ENCODE assay signal across 10 cellular contexts in the genomic region with DNA sequence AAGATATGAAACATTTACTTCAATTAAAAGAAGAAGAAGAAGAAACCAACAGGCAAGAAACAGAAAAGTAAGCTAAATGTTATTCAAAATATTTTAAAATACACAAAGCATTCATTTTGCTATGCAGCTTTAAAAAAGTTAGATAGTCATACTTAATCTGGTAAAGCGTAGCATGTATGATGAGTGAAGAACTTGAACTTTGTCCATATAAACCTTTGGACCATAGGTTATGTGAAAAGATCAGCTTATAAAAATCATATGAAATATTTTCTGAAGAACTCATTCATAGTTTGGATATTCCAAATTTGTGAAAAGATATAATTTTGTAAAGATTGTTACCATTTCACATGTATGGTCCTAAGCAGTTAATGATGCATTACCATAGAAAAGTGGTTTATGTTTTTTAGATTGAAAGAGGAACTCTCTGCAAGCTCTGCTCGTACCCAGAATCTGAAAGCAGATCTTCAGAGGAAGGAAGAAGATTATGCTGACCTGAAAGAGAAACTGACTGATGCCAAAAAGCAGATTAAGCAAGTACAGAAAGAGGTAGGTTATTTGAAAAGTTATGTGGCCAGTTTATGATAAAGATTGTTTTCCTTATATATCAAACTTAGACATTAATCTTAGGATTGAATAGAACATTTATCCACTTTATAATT. TPM values are rescaled to one million over a fixed set of nuclear protein-coding genes. Genes with fewer than 3 reads are reported as not detected.
DNase-seq lines count a peak whose midpoint lies in the region; ATAC-seq, FAIRE-seq and TF ChIP-seq lines count a peak whose summit lies in the region.
"Had no signal": no experiment of that assay in that cellular context is flagged by ENCODE, and none has a peak within 500 bp of the region (broad histone marks: within the 10 kb centered on the region; RNA-seq: fewer than 3 reads in every experiment).

No MANE protein-coding gene starts in this region.

- TF ChIP-seq CTCF in A673 (conservative IDR thresholded peaks at IDR 0.05; ENCODE audit: low read depth, low read length), result no peak
- TF ChIP-seq CTCF in tibial nerve (IDR thresholded peaks at IDR 0.05), result no peak

- intact Hi-C loops in naive thymus-derived CD4-positive, alpha-beta T cell (cut with micrococcal nuclease), result loop anchor here in 1 of 2 donors (2.0 kb wide), 1 partner anchor 38 kb away; a partner anchor contains a TSS
- intact Hi-C loops in A673 (cut with micrococcal nuclease; ENCODE audit: unreplicated experiment), result no loop called here

- peaks cover 0 to 47% (median 0%) of the 10 kb centered on the region in 7 donors for H3K4me1 Mint-ChIP-seq in naive thymus-derived CD4-positive, alpha-beta T cell

- BruUV-seq in A673 (replicated peaks; lab: Mats Ljungman, UMichigan), result no TSS peak

- no peaks in the 10 kb centered on the region for H3K27me3 ChIP-seq in naive thymus-derived CD4-positive, alpha-beta T cell (ENCODE audit: control insufficient read depth in 2 of 2, insufficient read depth in 2 of 2, low read length in 2 of 2)
- H3K27me3 ChIP-seq in A673 (replicated peaks; ENCODE audit: insufficient read depth, low read depth, low read length, poor library complexity), result no peaks in the 10 kb centered on the region
- H3K27me3 ChIP-seq in tibial nerve, result no peaks in the 10 kb centered on the region

- DNase-seq in SIG-M5 treated with dmso at 0.1 percent for 504 hours (lab: John Stamatoyannopoulos, UW; ENCODE audit: unreplicated experiment) (peak; percentile 39), SIG-M5 (lab: John Stamatoyannopoulos, UW) (no peak), Kasumi-1 (lab: John Stamatoyannopoulos, UW) (peak; percentile 70 to 84), A673 (ENCODE audit: low spot score) (no peak), frontal cortex (ENCODE audit: low spot score in 2 of 2) (no peak), tibial nerve (ENCODE audit: low spot score in 2 of 2) (no peak)
- no peak for DNase-seq in naive thymus-derived CD4-positive, alpha-beta T cell
- DNase-seq: 8988T; effector CD8-positive, alpha-beta T cell had no signal

- no peak for TF ChIP-seq POLR2A in tibial nerve (IDR thresholded peaks at IDR 0.05)

- POLR2A ChIA-PET in naive thymus-derived CD4-positive, alpha-beta T cell (lab: Charles Lee), result interaction anchor here (0.7 kb wide), 1 partner anchor 148 kb away, joined by 4 read pairs; no protein-coding TSS in a partner anchor
- POLR2A ChIA-PET in A673 (lab: Charles Lee; ENCODE audit: low non-redundant PET), result no interaction called here

- H3K4me3 ChIP-seq in naive thymus-derived CD4-positive, alpha-beta T cell (ENCODE audit: low read length), result no peak overlapping the region
- H3K4me3 ChIP-seq in A673 (ENCODE audit: low read depth, low read length, poor library complexity, severe bottlenecking), result no peak overlapping the region
- H3K4me3 ChIP-seq in tibial nerve, result no peak overlapping the region

- CTCF ChIA-PET in naive thymus-derived CD4-positive, alpha-beta T cell (lab: Charles Lee), result no interaction called here
- CTCF ChIA-PET in A673 (lab: Charles Lee), result no interaction called here

- peaks cover 0 to 31% (median 17%) of the 10 kb centered on the region in 5 donors for H3K36me3 Mint-ChIP-seq in naive thymus-derived CD4-positive, alpha-beta T cell

- TF ChIP-seq EP300 in tibial nerve (IDR thresholded peaks at IDR 0.05), result no peak

- ATAC-seq in HG02588 (IDR thresholded peaks at IDR 0.05; ENCODE audit: unreplicated experiment), result peak; percentile 91
- peak; percentile 54 for ATAC-seq in naive thymus-derived CD4-positive, alpha-beta T cell

- H3K27me3 Mint-ChIP-seq in naive thymus-derived CD4-positive, alpha-beta T cell, result no peaks in the 10 kb centered on the region

- peak overlapping the region in 1 of 9 donors; percentile 90 for H3K27ac Mint-ChIP-seq in naive thymus-derived CD4-positive, alpha-beta T cell

- no peaks in the 10 kb centered on the region for H3K9me3 Mint-ChIP-seq in naive thymus-derived CD4-positive, alpha-beta T cell

- H3K9me3 ChIP-seq in naive thymus-derived CD4-positive, alpha-beta T cell (ENCODE audit: control insufficient read depth in 2 of 3, low read length in 3 of 3), result no peaks in the 10 kb centered on the region
- no peaks in the 10 kb centered on the region for H3K9me3 ChIP-seq in A673 (ENCODE audit: low read depth, low read length, poor library complexity, severe bottlenecking)
- H3K9me3 ChIP-seq in tibial nerve, result no peaks in the 10 kb centered on the region

- no peak overlapping the region for H3K27ac ChIP-seq in naive thymus-derived CD4-positive, alpha-beta T cell (ENCODE audit: low read depth, low read length)
- H3K27ac ChIP-seq in A673 (ENCODE audit: low read depth, low read length, poor library complexity, severe bottlenecking) (no peak overlapping the region), tibial nerve (no peak overlapping the region)

- no peak for FAIRE-seq in frontal cortex (lab: Jason Lieb, UNC)

- 48 to 73% methylated on average over 2 of the region's 2 CpGs for WGBS in tibial nerve, 2 donors

- no peaks in the 10 kb centered on the region for H3K36me3 ChIP-seq in naive thymus-derived CD4-positive, alpha-beta T cell (ENCODE audit: control insufficient read depth in 2 of 3, insufficient read depth in 3 of 3, low read length in 3 of 3)
- peaks cover 35% of the 10 kb centered on the region for H3K36me3 ChIP-seq in A673 (ENCODE audit: insufficient read depth, low read length, poor library complexity, severe bottlenecking)
- peaks cover 0 to 10% (median 0%) of the 10 kb centered on the region in 3 donors for H3K36me3 ChIP-seq in tibial nerve

- H3K4me1 ChIP-seq in naive thymus-derived CD4-positive, alpha-beta T cell (ENCODE audit: control insufficient read depth in 2 of 2, insufficient read depth in 2 of 2, low read length in 2 of 2), result no peaks in the 10 kb centered on the region
- H3K4me1 ChIP-seq in A673 (ENCODE audit: insufficient read depth, low read length, poor library complexity, severe bottlenecking) (no peaks in the 10 kb centered on the region), tibial nerve (peaks cover 0 to 12% (median 0%) of the 10 kb centered on the region in 4 donors)

- peak overlapping the region in 1 of 10 donors; percentile 77 for H3K4me3 Mint-ChIP-seq in naive thymus-derived CD4-positive, alpha-beta T cell

RNA-seq across cellular contexts. Expression of a gene that starts 37.3 kb away (rescaled TPM):
- 10 to 100 TPM; 14.5 to 49.0 (median 19.3) TPM for total RNA-seq in naive thymus-derived CD4-positive, alpha-beta T cell
- 10 to 100 TPM; 21.0 to 25.6 TPM for polyA plus RNA-seq in naive thymus-derived CD4-positive, alpha-beta T cell
- total RNA-seq in A673 (2021) (74.3 and 78.9 TPM in 2 replicates), frontal cortex (11.0 TPM), tibial nerve (1 to 10 TPM; 1.6 to 4.8 (median 2.3) TPM)

Comparison
In these comparisons a context has a peak if more than half of its experiments do, and no peak if none do; other contexts are left out.
1. DNase-seq: peak in SIG-M5 treated with dmso at 0.1 percent for 504 hours (single experiment) and Kasumi-1 (2 of 2); none in SIG-M5 (single experiment), naive thymus-derived CD4-positive, alpha-beta T cell (0 of 9), A673 (single experiment), frontal cortex (0 of 2) and tibial nerve (0 of 2).